Comparison of ENCODE assay signal across 8 cellular contexts in genomic region chr6:83860347-83860731, GRCh38. TPM values are rescaled to one million over a fixed set of nuclear protein-coding genes. Genes with fewer than 3 reads are reported as not detected.
A peak's percentile ranks its signal among the peaks of the same experiment; 100 is the strongest.
DNase-seq lines count a peak whose midpoint lies in the region; ATAC-seq and TF ChIP-seq lines count a peak whose summit lies in the region.

No MANE protein-coding gene starts in this region.

- H3K36me3 ChIP-seq in BLaER1 treated with 17β-estradiol and CSF1 and Interleukin-3, amounts not matched to agents 10 nM and 100 nM: peaks cover 7 to 20% (median 15%) of the 10 kb centered on the region in 11 experiments
- H3K36me3 ChIP-seq in mucosa of descending colon (ENCODE audit: low read depth): no peaks in the 10 kb centered on the region

- peak overlapping the region; percentile 67 to 87 (median 74) for H3K4me2 ChIP-seq in BLaER1 treated with 17β-estradiol and CSF1 and Interleukin-3, amounts not matched to agents 10 nM and 100 nM

- intact Hi-C loops in mucosa of descending colon (cut with DNase I, micrococcal nuclease): no loop called here

- H3K4me3 ChIP-seq in BLaER1 treated with 17β-estradiol and CSF1 and Interleukin-3, amounts not matched to agents 10 nM and 100 nM: peak overlapping the region; percentile 72 to 88 (median 82)
- H3K4me3 ChIP-seq in HL-60 (replicated peaks; ENCODE audit: insufficient read depth, low read length): peak overlapping the region; percentile 95
- peak overlapping the region; percentile 83 for H3K4me3 ChIP-seq in astrocyte of the spinal cord (ENCODE audit: low read depth, low read length)
- peak overlapping the region; percentile 75 for H3K4me3 ChIP-seq in mucosa of descending colon

- no peak for ATAC-seq in mucosa of descending colon
- no peak for ATAC-seq in HG02763 (IDR thresholded peaks at IDR 0.05; ENCODE audit: unreplicated experiment)
- ATAC-seq in HG03354 (IDR thresholded peaks at IDR 0.05; ENCODE audit: poor library complexity, severe bottlenecking, unreplicated experiment): no peak
- no peak for ATAC-seq in HG03135 (IDR thresholded peaks at IDR 0.05; ENCODE audit: unreplicated experiment)
- ATAC-seq in HG02973 (IDR thresholded peaks at IDR 0.05; ENCODE audit: unreplicated experiment): no peak

- TF ChIP-seq CTCF in HL-60 (IDR thresholded peaks at IDR 0.05; ENCODE audit: insufficient read depth, low read length) (no peak), astrocyte of the spinal cord (IDR thresholded peaks at IDR 0.05; ENCODE audit: low read depth, low read length) (no peak), mucosa of descending colon (IDR thresholded peaks at IDR 0.05) (no peak)

- DNase-seq in HL-60 (ENCODE audit: low read depth in 1 of 2, low spot score in 1 of 2) (no peak), astrocyte of the spinal cord (ENCODE audit: low read depth, low spot score) (no peak), mucosa of descending colon (no peak)

- in situ Hi-C loops in astrocyte of the spinal cord (cut with HindIII; ENCODE audit: low sequenced_read_pairs): no loop called here

- peaks cover 0 to 7% (median 5%) of the 10 kb centered on the region in 11 experiments; a peak in 12 of 22 replicates for H3K9me3 ChIP-seq in BLaER1 treated with 17β-estradiol and CSF1 and Interleukin-3, amounts not matched to agents 10 nM and 100 nM (replicated peaks in 1 of 11)
- no peaks in the 10 kb centered on the region for H3K9me3 ChIP-seq in mucosa of descending colon

- H3K9ac ChIP-seq in BLaER1 treated with 17β-estradiol and CSF1 and Interleukin-3, amounts not matched to agents 10 nM and 100 nM: peak overlapping the region; percentile 79 to 87 (median 83)

- H3K4me1 ChIP-seq in BLaER1 treated with 17β-estradiol and CSF1 and Interleukin-3, amounts not matched to agents 10 nM and 100 nM: peaks cover 9 to 20% (median 15%) of the 10 kb centered on the region in 10 experiments; a peak in 17 of 20 replicates
- peaks cover 16% of the 10 kb centered on the region for H3K4me1 ChIP-seq in mucosa of descending colon (ENCODE audit: low read depth)

- no peaks in the 10 kb centered on the region for H3K27me3 ChIP-seq in BLaER1 treated with 17β-estradiol and CSF1 and Interleukin-3, amounts not matched to agents 10 nM and 100 nM
- H3K27me3 ChIP-seq in HL-60 (ENCODE audit: insufficient read depth, poor library complexity, severe bottlenecking): no peaks in the 10 kb centered on the region

- H3K27ac ChIP-seq in BLaER1 treated with 17β-estradiol and CSF1 and Interleukin-3, amounts not matched to agents 10 nM and 100 nM: peak overlapping the region; percentile 64 to 86 (median 78); a peak in 21 of 22 replicates
- H3K27ac ChIP-seq in HL-60 (replicated peaks): peak overlapping the region; percentile 72

- H4K20me1 ChIP-seq in BLaER1 treated with 17β-estradiol and CSF1 and Interleukin-3, amounts not matched to agents 10 nM and 100 nM: peaks cover 0 to 30% (median 18%) of the 10 kb centered on the region in 11 experiments; a peak in 12 of 22 replicates

RNA-seq across cellular contexts. Expression of gene CYB5R4, which starts 0.8 kb away (rescaled TPM):
- total RNA-seq in mucosa of descending colon: 10 to 100 TPM; 26.6 to 30.7 (median 29.0) TPM

RNA-seq across cellular contexts. Expression of gene RIPPLY2, which starts 7.2 kb away (rescaled TPM):
- 1 to 10 TPM in 1 of 3 donors, not detected in 2; 1.3 TPM for total RNA-seq in mucosa of descending colon
